ENCODE assay signal across 2 cellular contexts in genomic region chr6:37134622-37135191, GRCh38.
A peak's percentile ranks its signal among the peaks of the same experiment; 100 is the strongest.
TF ChIP-seq lines count a peak whose summit lies in the region.

No MANE protein-coding gene starts in this region.

TF ChIP-seq in IMR-90, 13 proteins besides CTCF, POLR2A, EP300 and RAD21:
- TF ChIP-seq RFX5 (IDR thresholded peaks at IDR 0.05; ENCODE audit: low read depth, low read length) (no peak), CEBPB (IDR thresholded peaks at IDR 0.05; ENCODE audit: low read depth, low read length) (peak; percentile 87), MAFK (IDR thresholded peaks at IDR 0.05; ENCODE audit: low read depth, low read length) (no peak), BHLHE40 (IDR thresholded peaks at IDR 0.05; ENCODE audit: low read depth, low read length) (peak; percentile 63), FOS (IDR thresholded peaks at IDR 0.05; ENCODE audit: low read depth, low read length) (peak; percentile 95), RCOR1 (IDR thresholded peaks at IDR 0.05; ENCODE audit: insufficient replicate concordance, low read length) (no peak), NFE2L2 (IDR thresholded peaks at IDR 0.05; ENCODE audit: low read depth, low read length) (0 out of 2 replicates have a peak, but pooled peaks have one; percentile 10), MAZ (IDR thresholded peaks at IDR 0.05; ENCODE audit: borderline replicate concordance, low read depth, low read length) (peak; percentile 40; the same call in 1 of the 2 replicates), USF2 (IDR thresholded peaks at IDR 0.05; ENCODE audit: low read depth, low read length) (no peak), SMC3 (IDR thresholded peaks at IDR 0.05; ENCODE audit: low read depth, low read length) (peak; percentile 35), ELK1 (IDR thresholded peaks at IDR 0.05; ENCODE audit: borderline replicate concordance, low read depth, low read length) (no peak), MXI1 (IDR thresholded peaks at IDR 0.05; ENCODE audit: borderline replicate concordance, low read depth, low read length) (no peak), CHD1 (IDR thresholded peaks at IDR 0.05; ENCODE audit: low read depth, low read length) (no peak)

TF ChIP-seq in HepG2, 621 proteins besides CTCF, POLR2A, EP300 and RAD21:
- TF ChIP-seq ZBTB7A (CRISPR knock-in tag; IDR thresholded peaks at IDR 0.05), result 0 out of 2 replicates have a peak, but pooled peaks have one; percentile 31
- peak; percentile 12; the same call in 1 of the 2 replicates for TF ChIP-seq SALL1 (CRISPR knock-in tag; IDR thresholded peaks at IDR 0.05)
- no peak for TF ChIP-seq MAZ (IDR thresholded peaks at IDR 0.05; ENCODE audit: borderline replicate concordance, low read depth, low read length)
- TF ChIP-seq MAZ (CRISPR knock-in tag; IDR thresholded peaks at IDR 0.05; ENCODE audit: low read depth), result 0 out of 2 replicates have a peak, but pooled peaks have one; percentile 38
- 0 out of 2 replicates have a peak, but pooled peaks have one; percentile 40 for TF ChIP-seq HMG20A (CRISPR knock-in tag; IDR thresholded peaks at IDR 0.05; ENCODE audit: borderline replicate concordance)
- TF ChIP-seq SOX13 (IDR thresholded peaks at IDR 0.05), result 0 out of 2 replicates have a peak, but pooled peaks have one; percentile 32
- no peak for TF ChIP-seq SOX13 (CRISPR knock-in tag; conservative IDR thresholded peaks at IDR 0.05 in 1 of 2, IDR thresholded peaks at IDR 0.05 in 1 of 2)
- no peak for TF ChIP-seq RFX5 (IDR thresholded peaks at IDR 0.05; ENCODE audit: low read depth, low read length)
- TF ChIP-seq, protein P1, sequence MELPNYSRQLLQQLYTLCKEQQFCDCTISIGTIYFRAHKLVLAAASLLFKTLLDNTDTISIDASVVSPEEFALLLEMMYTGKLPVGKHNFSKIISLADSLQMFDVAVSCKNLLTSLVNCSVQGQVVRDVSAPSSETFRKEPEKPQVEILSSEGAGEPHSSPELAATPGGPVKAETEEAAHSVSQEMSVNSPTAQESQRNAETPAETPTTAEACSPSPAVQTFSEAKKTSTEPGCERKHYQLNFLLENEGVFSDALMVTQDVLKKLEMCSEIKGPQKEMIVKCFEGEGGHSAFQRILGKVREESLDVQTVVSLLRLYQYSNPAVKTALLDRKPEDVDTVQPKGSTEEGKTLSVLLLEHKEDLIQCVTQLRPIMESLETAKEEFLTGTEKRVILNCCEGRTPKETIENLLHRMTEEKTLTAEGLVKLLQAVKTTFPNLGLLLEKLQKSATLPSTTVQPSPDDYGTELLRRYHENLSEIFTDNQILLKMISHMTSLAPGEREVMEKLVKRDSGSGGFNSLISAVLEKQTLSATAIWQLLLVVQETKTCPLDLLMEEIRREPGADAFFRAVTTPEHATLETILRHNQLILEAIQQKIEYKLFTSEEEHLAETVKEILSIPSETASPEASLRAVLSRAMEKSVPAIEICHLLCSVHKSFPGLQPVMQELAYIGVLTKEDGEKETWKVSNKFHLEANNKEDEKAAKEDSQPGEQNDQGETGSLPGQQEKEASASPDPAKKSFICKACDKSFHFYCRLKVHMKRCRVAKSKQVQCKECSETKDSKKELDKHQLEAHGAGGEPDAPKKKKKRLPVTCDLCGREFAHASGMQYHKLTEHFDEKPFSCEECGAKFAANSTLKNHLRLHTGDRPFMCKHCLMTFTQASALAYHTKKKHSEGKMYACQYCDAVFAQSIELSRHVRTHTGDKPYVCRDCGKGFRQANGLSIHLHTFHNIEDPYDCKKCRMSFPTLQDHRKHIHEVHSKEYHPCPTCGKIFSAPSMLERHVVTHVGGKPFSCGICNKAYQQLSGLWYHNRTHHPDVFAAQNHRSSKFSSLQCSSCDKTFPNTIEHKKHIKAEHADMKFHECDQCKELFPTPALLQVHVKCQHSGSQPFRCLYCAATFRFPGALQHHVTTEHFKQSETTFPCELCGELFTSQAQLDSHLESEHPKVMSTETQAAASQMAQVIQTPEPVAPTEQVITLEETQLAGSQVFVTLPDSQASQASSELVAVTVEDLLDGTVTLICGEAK (IDR thresholded peaks at IDR 0.05), result no peak
- TF ChIP-seq, protein P1 (CRISPR knock-in tag; IDR thresholded peaks at IDR 0.05), result peak; percentile 22; the same call in 1 of the 2 replicates
- TF ChIP-seq ZBTB38 (CRISPR knock-in tag; IDR thresholded peaks at IDR 0.05), result peak; percentile 68
- TF ChIP-seq ZSCAN22 (CRISPR knock-in tag; IDR thresholded peaks at IDR 0.05), result peak; percentile 68; the same call in 1 of the 2 replicates
- no peak for TF ChIP-seq ATF1 (CRISPR knock-in tag; IDR thresholded peaks at IDR 0.05)
- 0 out of 2 replicates have a peak, but pooled peaks have one; percentile 16 for TF ChIP-seq EED (CRISPR knock-in tag; IDR thresholded peaks at IDR 0.05)
- TF ChIP-seq FOSL2 (CRISPR knock-in tag; IDR thresholded peaks at IDR 0.05), result peak; percentile 64
- TF ChIP-seq ARHGAP35 (CRISPR knock-in tag; IDR thresholded peaks at IDR 0.05; ENCODE audit: borderline replicate concordance), result no peak
- 0 out of 2 replicates have a peak, but pooled peaks have one; percentile 30 for TF ChIP-seq SAP130 (CRISPR knock-in tag; IDR thresholded peaks at IDR 0.05; ENCODE audit: low read depth)
- TF ChIP-seq ZNF687 (CRISPR knock-in tag; IDR thresholded peaks at IDR 0.05), result peak; percentile 41; the same call in 1 of the 2 replicates
- no peak for TF ChIP-seq LBX2 (CRISPR knock-in tag; IDR thresholded peaks at IDR 0.05; ENCODE audit: borderline replicate concordance)
- 0 out of 2 replicates have a peak, but pooled peaks have one; percentile 50 for TF ChIP-seq TRAFD1 (CRISPR knock-in tag; IDR thresholded peaks at IDR 0.05; ENCODE audit: borderline replicate concordance)
- peak; percentile 52; the same call in 1 of the 2 replicates for TF ChIP-seq MED1 (CRISPR knock-in tag; IDR thresholded peaks at IDR 0.05)
- TF ChIP-seq MEF2D (CRISPR knock-in tag; IDR thresholded peaks at IDR 0.05), result 0 out of 2 replicates have a peak, but pooled peaks have one; percentile 19
- 0 out of 2 replicates have a peak, but pooled peaks have one; percentile 22 for TF ChIP-seq ZNF280D (CRISPR knock-in tag; IDR thresholded peaks at IDR 0.05)
- TF ChIP-seq ZNF639 (CRISPR knock-in tag; conservative IDR thresholded peaks at IDR 0.05), result no peak
- peak; percentile 59 for TF ChIP-seq RARA (CRISPR knock-in tag; IDR thresholded peaks at IDR 0.05)
